ENCODE assay signal across 11 cellular contexts in the genomic region with DNA sequence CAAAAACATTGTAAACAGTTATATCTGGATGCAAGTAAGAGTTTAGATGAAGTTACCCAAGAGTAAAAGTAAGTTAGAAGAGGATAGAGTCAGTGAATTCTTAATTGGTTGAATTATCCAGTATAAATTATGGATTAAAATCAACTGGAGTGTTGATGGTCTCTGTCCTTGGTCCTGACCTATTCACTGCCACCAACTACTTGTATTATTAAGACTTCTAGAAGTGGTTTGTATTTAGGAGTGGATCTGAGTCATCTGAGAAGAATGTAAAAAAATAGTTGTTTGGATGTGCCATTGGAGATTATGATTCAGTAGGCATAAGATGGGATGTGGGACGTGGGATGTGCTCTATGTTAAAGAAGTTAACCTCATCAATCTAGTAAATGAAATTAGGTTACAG.
DNase-seq lines count a peak whose midpoint lies in the region; ATAC-seq, FAIRE-seq and TF ChIP-seq lines count a peak whose summit lies in the region.
"Had no signal": no experiment of that assay in that cellular context is flagged by ENCODE, and none has a peak within 500 bp of the region (broad histone marks: within the 10 kb centered on the region; RNA-seq: fewer than 3 reads in every experiment).

No MANE protein-coding gene starts in this region.

- no peak overlapping the region for H3K4me3 ChIP-seq in PC-3 (ENCODE audit: low read length)

- H3K36me3 ChIP-seq in PC-3 (ENCODE audit: low read depth, low read length): no peaks in the 10 kb centered on the region

- FAIRE-seq in endometrium (lab: Jason Lieb, UNC): peak; percentile 26

- H3K79me2 ChIP-seq in PC-3 (ENCODE audit: low read length): no peaks in the 10 kb centered on the region

- intact Hi-C loops in PC-3 (cut with micrococcal nuclease): no loop called here

- H4K20me1 ChIP-seq in PC-3 (ENCODE audit: low read length): no peaks in the 10 kb centered on the region

- no peaks in the 10 kb centered on the region for H3F3A ChIP-seq in PC-3 (ENCODE audit: low read length, unreplicated experiment)

- H3K9me3 ChIP-seq in PC-3 (ENCODE audit: low read length): no peaks in the 10 kb centered on the region

- POLR2A ChIA-PET in PC-3 (lab: Charles Lee; ENCODE audit: unreplicated experiment): no interaction called here

- H3K4me1 ChIP-seq in PC-3 (ENCODE audit: insufficient read depth, low read length): no peaks in the 10 kb centered on the region

- no peak overlapping the region for H3K4me3 Mint-ChIP-seq in mesothelial cell of epicardium
- H3K4me3 Mint-ChIP-seq: activated B cell treated with CpG ODN at 0.5 μM for 24 hours had no signal

- no peak overlapping the region for H3K27ac ChIP-seq in PC-3 (ENCODE audit: low read length)

- H3K9ac ChIP-seq in PC-3 (ENCODE audit: low read length): no peak overlapping the region

- peak; percentile 45 for DNase-seq in GM03348 (ENCODE audit: low spot score)
- DNase-seq in PC-3: peak; percentile 63
- DNase-seq in mesothelial cell of epicardium (ENCODE audit: low spot score in 2 of 2, unreplicated experiment in 2 of 2): no peak
- no peak for DNase-seq in AG08396 (ENCODE audit: low spot score)
- DNase-seq: activated B cell treated with CpG ODN at 0.5 μM for 24 hours; activated T-cell treated with anti-CD3 and anti-CD28 coated beads, Interleukin-2, amount 50 U/mL, for 1 hour; stimulated activated naive CD8-positive, alpha-beta T cell treated with anti-CD3 and anti-CD28 coated beads, Interleukin-15, Interleukin-2, amounts not matched to agents 100 U/mL and 50 U/mL, for 24 hours had no signal

- H3K27me3 Mint-ChIP-seq in mesothelial cell of epicardium (ENCODE audit: low read depth): peaks cover 21% of the 10 kb centered on the region
- H3K27me3 Mint-ChIP-seq: activated B cell treated with CpG ODN at 0.5 μM for 24 hours had no signal

- BruUV-seq in PC-3 (replicated peaks; lab: Mats Ljungman, UMichigan): no TSS peak

- H3K9me2 ChIP-seq in PC-3 (replicated peaks; ENCODE audit: low read length): no peaks in the 10 kb centered on the region

- H3K27me3 ChIP-seq in PC-3 (ENCODE audit: low read length): no peaks in the 10 kb centered on the region

- H3K36me3 Mint-ChIP-seq in mesothelial cell of epicardium: no peaks in the 10 kb centered on the region

- no peak overlapping the region for H3K4me2 ChIP-seq in PC-3 (ENCODE audit: low read length)

- CTCF ChIA-PET in PC-3 (lab: Charles Lee): no interaction called here

- H2AFZ ChIP-seq in PC-3 (ENCODE audit: low read length): no peak overlapping the region

- no peak for ATAC-seq in PC-3
- no peak for ATAC-seq in GM21737 (IDR thresholded peaks at IDR 0.05; ENCODE audit: unreplicated experiment)
- ATAC-seq in GM19351 (IDR thresholded peaks at IDR 0.05; ENCODE audit: unreplicated experiment): no peak
- ATAC-seq in HG03469 (IDR thresholded peaks at IDR 0.05; ENCODE audit: unreplicated experiment): no peak
- ATAC-seq: stimulated activated naive CD8-positive, alpha-beta T cell treated with anti-CD3 and anti-CD28 coated beads, Interleukin-15, Interleukin-2, amounts not matched to agents 100 U/mL and 50 U/mL, for 24 hours had no signal

- H3K9me3 Mint-ChIP-seq in mesothelial cell of epicardium: no peaks in the 10 kb centered on the region
- H3K9me3 Mint-ChIP-seq: activated B cell treated with CpG ODN at 0.5 μM for 24 hours had no signal

- no peak for TF ChIP-seq CTCF in PC-3 (conservative IDR thresholded peaks at IDR 0.05; ENCODE audit: low read depth, low read length)
- TF ChIP-seq CTCF in mesothelial cell of epicardium (IDR thresholded peaks at IDR 0.05; ENCODE audit: unreplicated experiment): no peak

- H3K27ac Mint-ChIP-seq in mesothelial cell of epicardium: peak overlapping the region; percentile 13
- H3K27ac Mint-ChIP-seq: activated B cell treated with CpG ODN at 0.5 μM for 24 hours had no signal

- peaks cover 4% of the 10 kb centered on the region for H3K4me1 Mint-ChIP-seq in mesothelial cell of epicardium
- H3K4me1 Mint-ChIP-seq: activated B cell treated with CpG ODN at 0.5 μM for 24 hours had no signal

Comparison
In these comparisons a context has a peak if more than half of its experiments do, and no peak if none do; other contexts are left out.
1. DNase-seq: peak in GM03348 (single experiment) and PC-3 (single experiment); none in mesothelial cell of epicardium (0 of 2) and AG08396 (single experiment).